Comparison of ENCODE assay signal across 14 cellular contexts in genomic region chr1:85991261-85991660, GRCh38.
DNase-seq lines count a peak whose midpoint lies in the region; ATAC-seq and FAIRE-seq lines count a peak whose summit lies in the region.
"Had no signal": no experiment of that assay in that cellular context is flagged by ENCODE, and none has a peak within 500 bp of the region (broad histone marks: within the 10 kb centered on the region; RNA-seq: fewer than 3 reads in every experiment).

No MANE protein-coding gene starts in this region.

- DNase-seq in GM18507 (ENCODE audit: extremely low spot score, insufficient read length, low read depth) (no peak), SKM-1 (lab: John Stamatoyannopoulos, UW; ENCODE audit: unreplicated experiment) (peak; percentile 11), NCI-H526 (lab: John Stamatoyannopoulos, UW) (no peak), hepatic stellate cell (ENCODE audit: low spot score) (no peak), trophoblast cell (no peak)
- DNase-seq: activated naive CD4-positive, alpha-beta T cell treated with anti-CD3 and anti-CD28 coated beads, Interleukin-2, amount 50 U/mL, for 16 hours; NCI-H1436 treated with DMSO at 0.1 percent for 48 hours; NCI-H510A; stimulated activated naive B cell treated with anti-CD40 and anti-IgM and Interleukin-4, amounts not matched to agents 10 μg/mL and 1 μg/mL and 100 μg/mL, for 72 hours had no signal

- no peak overlapping the region for H3K9ac ChIP-seq in trophoblast cell (ENCODE audit: low read length)

- no peaks in the 10 kb centered on the region for H3K4me1 ChIP-seq in trophoblast cell (ENCODE audit: control insufficient read depth in 1 of 2, insufficient read depth in 2 of 2, low read length in 2 of 2)
- H3K4me1 ChIP-seq: SJSA1 had no signal

- no CpG with 5 or more reads among the region's 1 CpG for WGBS in trophoblast cell (ENCODE audit: extremely low coverage, insufficient coverage, insufficient read length)

- H3K27ac ChIP-seq in trophoblast cell (ENCODE audit: low read depth, low read length), result no peak overlapping the region
- H3K27ac ChIP-seq: SJSA1 had no signal

- H3K23ac ChIP-seq in trophoblast cell (ENCODE audit: low read length), result no peak overlapping the region

- ATAC-seq in HG02588 (IDR thresholded peaks at IDR 0.05; ENCODE audit: unreplicated experiment), result peak; percentile 45
- peak; percentile 45 for ATAC-seq in HG03520 (IDR thresholded peaks at IDR 0.05; ENCODE audit: unreplicated experiment)
- no peak for ATAC-seq in HG03045 (IDR thresholded peaks at IDR 0.05; ENCODE audit: unreplicated experiment)

- H2AFZ ChIP-seq in trophoblast cell (ENCODE audit: insufficient read depth, low read length, poor library complexity), result no peak overlapping the region

- no peaks in the 10 kb centered on the region for H3K9me3 ChIP-seq in trophoblast cell (ENCODE audit: insufficient read depth, low read depth, low read length)
- H3K9me3 ChIP-seq: SJSA1 had no signal

- H3K4me3 ChIP-seq in trophoblast cell (ENCODE audit: low read depth, low read length), result no peak overlapping the region
- H3K4me3 ChIP-seq: SJSA1 had no signal

- peak; percentile 15 for FAIRE-seq in GM18507 (lab: Jason Lieb, UNC)
- FAIRE-seq: HTR-8/SVneo had no signal

- no peak overlapping the region for H2BK120ac ChIP-seq in trophoblast cell (ENCODE audit: insufficient read depth, low read length, poor library complexity)

- H3K79me2 ChIP-seq in trophoblast cell (ENCODE audit: control insufficient read depth, insufficient read depth, low read length, poor library complexity), result no peaks in the 10 kb centered on the region

- H3K14ac ChIP-seq in trophoblast cell (ENCODE audit: low read length), result no peak overlapping the region

- H3K4me2 ChIP-seq in trophoblast cell (ENCODE audit: low read length), result no peak overlapping the region

- H4K8ac ChIP-seq in trophoblast cell (ENCODE audit: low read depth, low read length), result no peak overlapping the region

- H2BK12ac ChIP-seq in trophoblast cell (ENCODE audit: low read length), result no peak overlapping the region

- no peaks in the 10 kb centered on the region for H3K79me1 ChIP-seq in trophoblast cell (ENCODE audit: low read length)

- H2BK5ac ChIP-seq in trophoblast cell (ENCODE audit: low read depth, low read length, poor library complexity), result no peak overlapping the region

- no peaks in the 10 kb centered on the region for H3K36me3 ChIP-seq in trophoblast cell (ENCODE audit: control insufficient read depth in 1 of 2, insufficient read depth in 2 of 2, low read length in 2 of 2)
- H3K36me3 ChIP-seq: SJSA1 had no signal

- H4K12ac ChIP-seq in trophoblast cell (ENCODE audit: low read depth, low read length), result no peak overlapping the region

- no peak overlapping the region for H2AK5ac ChIP-seq in trophoblast cell (ENCODE audit: low read length)

- no peaks in the 10 kb centered on the region for H3K27me3 ChIP-seq in trophoblast cell (ENCODE audit: insufficient read depth, low read length)
- H3K27me3 ChIP-seq: SJSA1 had no signal

- H3K18ac ChIP-seq in trophoblast cell (ENCODE audit: low read length), result no peak overlapping the region

- H4K91ac ChIP-seq in trophoblast cell (ENCODE audit: low read depth, low read length), result no peak overlapping the region

- no peak overlapping the region for H3K4ac ChIP-seq in trophoblast cell (ENCODE audit: low read depth, low read length)
